Comparison of ENCODE assay signal across 17 cellular contexts in the genomic region with DNA sequence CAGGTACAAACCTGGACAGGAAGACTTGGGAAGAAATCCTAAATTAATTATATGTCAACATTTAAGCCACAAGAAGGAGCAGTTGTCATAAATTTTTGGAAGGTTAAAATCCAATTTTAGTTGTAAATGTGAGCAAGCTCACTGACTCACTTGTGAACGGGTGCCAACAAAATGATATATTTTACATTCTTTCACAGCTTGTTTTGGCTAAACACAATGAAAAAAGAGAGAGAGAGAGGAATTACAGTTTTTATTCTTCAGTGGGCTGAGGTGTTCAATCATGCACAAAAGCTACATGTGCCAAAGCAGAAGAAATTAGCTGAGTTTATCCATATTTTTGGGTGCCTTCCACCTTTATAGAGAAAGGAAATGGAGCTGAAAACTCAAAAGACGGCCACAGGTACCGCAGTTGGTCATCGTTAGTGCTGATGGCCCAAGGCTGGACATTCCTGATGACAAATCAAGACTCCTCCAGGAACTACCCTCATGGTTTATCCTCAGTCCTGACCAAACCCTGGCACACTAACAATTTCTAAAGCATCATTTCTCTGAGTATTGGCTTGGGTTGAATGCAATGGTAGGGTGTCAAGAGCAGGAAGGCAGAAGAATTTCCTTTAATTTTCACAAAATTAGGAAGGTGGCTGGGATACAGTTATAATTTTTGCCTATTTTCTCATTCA. TPM values are rescaled to one million over a fixed set of nuclear protein-coding genes. Genes with fewer than 3 reads are reported as not detected.
DNase-seq lines count a peak whose midpoint lies in the region; ATAC-seq, FAIRE-seq and TF ChIP-seq lines count a peak whose summit lies in the region.
"Had no signal": no experiment of that assay in that cellular context is flagged by ENCODE, and none has a peak within 500 bp of the region (broad histone marks: within the 10 kb centered on the region; RNA-seq: fewer than 3 reads in every experiment).

No MANE protein-coding gene starts in this region.

- POLR2A ChIA-PET in PC-3 (lab: Charles Lee; ENCODE audit: unreplicated experiment) = interaction anchor here (0.6 to 0.8 kb wide), 3 partner anchors 12 to 139 kb away, joined by 4 to 13 read pairs (median 7); no protein-coding TSS in a partner anchor

- no peaks in the 10 kb centered on the region for H3K36me3 Mint-ChIP-seq in nephron (ENCODE audit: low read depth)
- H3K36me3 Mint-ChIP-seq: stimulated activated memory B cell treated with anti-CD40 and anti-IgM and Interleukin-4, amounts not matched to agents 10 μg/mL and 1 μg/mL and 100 μg/mL, for 72 hours had no signal

- H3K27me3 Mint-ChIP-seq in nephron (ENCODE audit: low read depth) = peaks cover 9% of the 10 kb centered on the region

- no peaks in the 10 kb centered on the region for H3K79me2 ChIP-seq in PC-3 (ENCODE audit: low read length)

- peak overlapping the region; percentile 34 for H3K4me3 ChIP-seq in PC-3 (ENCODE audit: low read length)
- H3K4me3 ChIP-seq: GM23338 had no signal

- peak overlapping the region; percentile 24; the same call in 1 of the 2 replicates for H3K9ac ChIP-seq in PC-3 (ENCODE audit: low read length)

- H3K27me3 ChIP-seq in PC-3 (ENCODE audit: low read length) = no peaks in the 10 kb centered on the region
- H3K27me3 ChIP-seq: BE2C had no signal

- no peaks in the 10 kb centered on the region for H3K9me2 ChIP-seq in PC-3 (replicated peaks; ENCODE audit: low read length)

- peak overlapping the region; percentile 68 for H3K4me2 ChIP-seq in PC-3 (ENCODE audit: low read length)
- H3K4me2 ChIP-seq: GM23338 had no signal

- H3K36me3 ChIP-seq in PC-3 (ENCODE audit: low read depth, low read length) = no peaks in the 10 kb centered on the region
- H3K36me3 ChIP-seq: BE2C had no signal

- no TSS peak for BruUV-seq in PC-3 (replicated peaks; lab: Mats Ljungman, UMichigan)

- peak; percentile 46 for FAIRE-seq in endometrium (lab: Jason Lieb, UNC)
- FAIRE-seq: small intestine had no signal

- H3K4me3 Mint-ChIP-seq in nephron = no peak overlapping the region
- H3K4me3 Mint-ChIP-seq: endodermal cell; GM23338; stimulated activated memory B cell treated with anti-CD40 and anti-IgM and Interleukin-4, amounts not matched to agents 10 μg/mL and 1 μg/mL and 100 μg/mL, for 72 hours had no signal

- H3F3A ChIP-seq in PC-3 (ENCODE audit: low read length, unreplicated experiment) = no peaks in the 10 kb centered on the region

- peaks cover 58% of the 10 kb centered on the region for H3K4me1 Mint-ChIP-seq in nephron
- H3K4me1 Mint-ChIP-seq: stimulated activated memory B cell treated with anti-CD40 and anti-IgM and Interleukin-4, amounts not matched to agents 10 μg/mL and 1 μg/mL and 100 μg/mL, for 72 hours had no signal

- peak; percentile 82 for DNase-seq in EL
- DNase-seq in PC-3 = peak; percentile 95
- no peak for DNase-seq in NCI-H510A treated with DMSO at 0.1 percent for 48 hours (lab: John Stamatoyannopoulos, UW)
- DNase-seq in 8988T = no peak
- DNase-seq: BE2C, endodermal cell, midbrain, NCI-H1105, nucleus accumbens, small intestine, SW 1271 had no signal

- no peaks in the 10 kb centered on the region for H3K9me3 ChIP-seq in PC-3 (ENCODE audit: low read length)
- H3K9me3 ChIP-seq: BE2C had no signal

- H4K20me1 ChIP-seq in PC-3 (ENCODE audit: low read length) = no peaks in the 10 kb centered on the region

- H3K27ac Mint-ChIP-seq in nephron = peak overlapping the region in 2 of 3 experiments; percentile 14 to 21
- H3K27ac Mint-ChIP-seq: endodermal cell; GM23338; stimulated activated memory B cell treated with anti-CD40 and anti-IgM and Interleukin-4, amounts not matched to agents 10 μg/mL and 1 μg/mL and 100 μg/mL, for 72 hours had no signal

- peaks cover 39% of the 10 kb centered on the region for H3K4me1 ChIP-seq in PC-3 (ENCODE audit: insufficient read depth, low read length)
- H3K4me1 ChIP-seq: BE2C had no signal

- ATAC-seq in PC-3 (peak; percentile 94), GM19023 (IDR thresholded peaks at IDR 0.05; ENCODE audit: unreplicated experiment) (no peak), HG03095 (IDR thresholded peaks at IDR 0.05; ENCODE audit: unreplicated experiment) (no peak)
- ATAC-seq: GM23338; stimulated activated memory B cell treated with anti-CD40 and anti-IgM and Interleukin-4, amounts not matched to agents 10 μg/mL and 1 μg/mL and 100 μg/mL, for 72 hours had no signal

- intact Hi-C loops in PC-3 (cut with micrococcal nuclease) = loop anchor here (1.0 to 10.0 kb wide), 6 partner anchors 33 to 370 kb away; no protein-coding TSS in a partner anchor

- peak overlapping the region; percentile 64 for H2AFZ ChIP-seq in PC-3 (ENCODE audit: low read length)
- H2AFZ ChIP-seq: GM23338 had no signal

- H3K27ac ChIP-seq in PC-3 (ENCODE audit: low read length) = peak overlapping the region; percentile 83

- H3K9me3 Mint-ChIP-seq in nephron = no peaks in the 10 kb centered on the region
- H3K9me3 Mint-ChIP-seq: endodermal cell; GM23338; stimulated activated memory B cell treated with anti-CD40 and anti-IgM and Interleukin-4, amounts not matched to agents 10 μg/mL and 1 μg/mL and 100 μg/mL, for 72 hours had no signal

- TF ChIP-seq CTCF in PC-3 (conservative IDR thresholded peaks at IDR 0.05; ENCODE audit: low read depth, low read length) (peak; percentile 40; the same call in 1 of the 2 replicates), nephron (IDR thresholded peaks at IDR 0.05; ENCODE audit: unreplicated experiment in 3 of 3) (no peak)

- CTCF ChIA-PET in PC-3 (lab: Charles Lee) = interaction anchor here (0.6 to 1.7 kb wide), 6 partner anchors 13 to 303 kb away, joined by 3 to 9 read pairs (median 4); no protein-coding TSS in a partner anchor

RNA-seq across cellular contexts. Expression of a gene that starts 37.6 kb away (rescaled TPM):
- total RNA-seq in PC-3 (2014; rRNA removed) = 21.8 and 28.5 TPM in 2 replicates

Comparison
In these comparisons a context has a peak if more than half of its experiments do, and no peak if none do; other contexts are left out.
1. DNase-seq: peak in EL (single experiment) and PC-3 (single experiment); none in NCI-H510A treated with DMSO at 0.1 percent for 48 hours (single experiment) and 8988T (single experiment).